20 cellular contexts compared by ENCODE assay signal in genomic region chr7:82141427-82141826, GRCh38.
A peak's percentile ranks its signal among the peaks of the same experiment; 100 is the strongest.
DNase-seq lines count a peak whose midpoint lies in the region; ATAC-seq, FAIRE-seq and TF ChIP-seq lines count a peak whose summit lies in the region.
"Had no signal": no experiment of that assay in that cellular context is flagged by ENCODE, and none has a peak within 500 bp of the region (broad histone marks: within the 10 kb centered on the region; RNA-seq: fewer than 3 reads in every experiment).

No MANE protein-coding gene starts in this region.

- H3K27me3 ChIP-seq in mammary epithelial cell (ENCODE audit: insufficient read depth, low read length) = no peaks in the 10 kb centered on the region
- H3K27me3 ChIP-seq in breast epithelium = no peaks in the 10 kb centered on the region
- H3K27me3 ChIP-seq: BLaER1 had no signal

- WGBS in mammary epithelial cell (ENCODE audit: low coverage, missing lambda C conversion rate) = 86% methylated on average over 6 of the region's 7 CpGs

- H3K36me3 ChIP-seq in mammary epithelial cell (ENCODE audit: insufficient read depth, low read length) (no peaks in the 10 kb centered on the region), breast epithelium (no peaks in the 10 kb centered on the region)
- H3K36me3 ChIP-seq: BLaER1 had no signal

- intact Hi-C loops in mammary epithelial cell (cut with micrococcal nuclease) = no loop called here
- intact Hi-C loops in breast epithelium (cut with DNase I; ENCODE audit: low total_unique reads) = no loop called here

- H3K79me2 ChIP-seq in mammary epithelial cell (ENCODE audit: insufficient read depth, low read length) = no peaks in the 10 kb centered on the region

- CTCF ChIA-PET in mammary epithelial cell (lab: Charles Lee; ENCODE audit: low non-redundant PET) = no interaction called here

- no peaks in the 10 kb centered on the region for H3K36me3 Mint-ChIP-seq in type B pancreatic cell
- H3K36me3 Mint-ChIP-seq: CD8-positive, alpha-beta memory T cell had no signal

- ATAC-seq in HG03460 (IDR thresholded peaks at IDR 0.05; ENCODE audit: unreplicated experiment) = no peak
- ATAC-seq: K562 had no signal

- no peak overlapping the region for H3K27ac Mint-ChIP-seq in type B pancreatic cell
- H3K27ac Mint-ChIP-seq: CD8-positive, alpha-beta memory T cell; H9 had no signal

- no peak overlapping the region for H3K4me3 ChIP-seq in mammary epithelial cell (replicated peaks in 1 of 3; ENCODE audit: insufficient read depth in 1 of 3, low read depth in 2 of 3, low read length in 3 of 3)
- no peak overlapping the region for H3K4me3 ChIP-seq in breast epithelium
- H3K4me3 ChIP-seq in astrocyte of the cerebellum (ENCODE audit: low read depth, low read length) = no peak overlapping the region
- H3K4me3 ChIP-seq in fibroblast of mammary gland (ENCODE audit: control insufficient read depth, low read depth, low read length) = no peak overlapping the region
- H3K4me3 ChIP-seq: BLaER1, K562 had no signal

- FAIRE-seq in GM12891 (lab: Jason Lieb, UNC) = no peak
- FAIRE-seq: K562 had no signal

- H3K9me3 Mint-ChIP-seq in type B pancreatic cell = no peaks in the 10 kb centered on the region
- H3K9me3 Mint-ChIP-seq: H9 had no signal

- TF ChIP-seq CTCF in mammary epithelial cell (conservative IDR thresholded peaks at IDR 0.05 in 1 of 2, IDR thresholded peaks at IDR 0.05 in 1 of 2; ENCODE audit: extremely low read depth in 1 of 2, insufficient read depth in 1 of 2, low read depth in 1 of 2, low read length in 2 of 2) (no peak), breast epithelium (IDR thresholded peaks at IDR 0.05) (no peak), astrocyte of the cerebellum (IDR thresholded peaks at IDR 0.05; ENCODE audit: low read depth, low read length, missing control alignments) (no peak), fibroblast of mammary gland (conservative IDR thresholded peaks at IDR 0.05; ENCODE audit: control insufficient read depth, insufficient read depth, low read depth, low read length) (no peak), type B pancreatic cell (conservative IDR thresholded peaks at IDR 0.05) (no peak)

- dilution Hi-C loops in mammary epithelial cell (cut with HindIII; ENCODE audit: low sequenced_read_pairs) = no loop called here

- no peak for TF ChIP-seq POLR2A in breast epithelium (IDR thresholded peaks at IDR 0.05)
- no peak for TF ChIP-seq POLR2A in GM12891 (IDR thresholded peaks at IDR 0.05; ENCODE audit: low read depth, low read length)

- BruUV-seq in mammary epithelial cell (replicated peaks; lab: Mats Ljungman, UMichigan) = no TSS peak

- no peaks in the 10 kb centered on the region for H3K27me3 Mint-ChIP-seq in type B pancreatic cell
- H3K27me3 Mint-ChIP-seq: CD8-positive, alpha-beta memory T cell had no signal

- H3K4me1 ChIP-seq in mammary epithelial cell (ENCODE audit: insufficient read depth, low read length) (no peaks in the 10 kb centered on the region), breast epithelium (no peaks in the 10 kb centered on the region)
- H3K4me1 ChIP-seq: BLaER1 had no signal

- no peak overlapping the region for H3K4me2 ChIP-seq in mammary epithelial cell (ENCODE audit: insufficient read depth, low read depth, low read length)
- H3K4me2 ChIP-seq: BLaER1 had no signal

- H3K4me3 Mint-ChIP-seq in type B pancreatic cell = no peak overlapping the region
- H3K4me3 Mint-ChIP-seq: CD8-positive, alpha-beta memory T cell; H9 had no signal

- H3K4me1 Mint-ChIP-seq in type B pancreatic cell (ENCODE audit: unreplicated experiment) = no peaks in the 10 kb centered on the region
- H3K4me1 Mint-ChIP-seq: CD8-positive, alpha-beta memory T cell; H9 had no signal

- H2AFZ ChIP-seq in mammary epithelial cell (ENCODE audit: low read depth, low read length) = no peak overlapping the region

- DNase-seq in mammary epithelial cell (peak; percentile 3), breast epithelium (ENCODE audit: low spot score in 2 of 2) (no peak), astrocyte of the cerebellum (ENCODE audit: low read depth) (peak; percentile 4), fibroblast of mammary gland (ENCODE audit: low read depth) (peak; percentile 58), type B pancreatic cell (ENCODE audit: extremely low spot score, unreplicated experiment) (no peak), COLO668 (lab: John Stamatoyannopoulos, UW; ENCODE audit: unreplicated experiment) (no peak), GM12891 (ENCODE audit: insufficient read length, low spot score) (no peak)
- DNase-seq: CD8-positive, alpha-beta memory T cell; DMS79 treated with DMSO at 0.1 percent for 48 hours; H9; NCI-H1048; NCI-H146; NCI-H2081 treated with DMSO at 0.1 percent for 48 hours; NCI-H510A; NCI-H774 had no signal

- H4K20me1 ChIP-seq in mammary epithelial cell (ENCODE audit: insufficient read depth, low read length) = no peaks in the 10 kb centered on the region
- H4K20me1 ChIP-seq: BLaER1 had no signal

- in situ Hi-C loops in mammary epithelial cell (cut with MboI; ENCODE audit: low sequenced_read_pairs in 2 of 2) = no loop called here
- in situ Hi-C loops in astrocyte of the cerebellum (cut with HindIII; ENCODE audit: low sequenced_read_pairs) = no loop called here

- H3K9ac ChIP-seq in mammary epithelial cell (ENCODE audit: insufficient read depth, low read length) = no peak overlapping the region
- H3K9ac ChIP-seq: BLaER1 had no signal

- H3K9me3 ChIP-seq in mammary epithelial cell (replicated peaks; ENCODE audit: insufficient read depth, low read length) (no peaks in the 10 kb centered on the region), breast epithelium (no peaks in the 10 kb centered on the region)
- H3K9me3 ChIP-seq: BLaER1 had no signal

- H3K27ac ChIP-seq in mammary epithelial cell (ENCODE audit: insufficient read depth, low read depth, low read length) = no peak overlapping the region
- H3K27ac ChIP-seq in breast epithelium = no peak overlapping the region
- H3K27ac ChIP-seq: 22Rv1, BLaER1, RWPE1 had no signal

TF ChIP-seq in GM12891, 5 proteins besides CTCF, POLR2A, EP300 and RAD21:
- TF ChIP-seq POU2F2 (IDR thresholded peaks at IDR 0.05; ENCODE audit: low read depth, low read length) (no peak), TAF1 (IDR thresholded peaks at IDR 0.05; ENCODE audit: low read depth, low read length) (no peak), PAX5 (IDR thresholded peaks at IDR 0.05; ENCODE audit: insufficient read depth, low read length, severe bottlenecking) (no peak), POLR2AphosphoS5 (IDR thresholded peaks at IDR 0.05; ENCODE audit: low read depth, low read length) (no peak), SPI1 (IDR thresholded peaks at IDR 0.05; ENCODE audit: low read depth, low read length) (no peak)

Comparison
In these comparisons a context has a peak if more than half of its experiments do, and no peak if none do; other contexts are left out.
1. DNase-seq: peak in mammary epithelial cell (single experiment), astrocyte of the cerebellum (single experiment) and fibroblast of mammary gland (single experiment); none in breast epithelium (0 of 2), type B pancreatic cell (single experiment), COLO668 (single experiment) and GM12891 (single experiment).